In the genomic region with DNA sequence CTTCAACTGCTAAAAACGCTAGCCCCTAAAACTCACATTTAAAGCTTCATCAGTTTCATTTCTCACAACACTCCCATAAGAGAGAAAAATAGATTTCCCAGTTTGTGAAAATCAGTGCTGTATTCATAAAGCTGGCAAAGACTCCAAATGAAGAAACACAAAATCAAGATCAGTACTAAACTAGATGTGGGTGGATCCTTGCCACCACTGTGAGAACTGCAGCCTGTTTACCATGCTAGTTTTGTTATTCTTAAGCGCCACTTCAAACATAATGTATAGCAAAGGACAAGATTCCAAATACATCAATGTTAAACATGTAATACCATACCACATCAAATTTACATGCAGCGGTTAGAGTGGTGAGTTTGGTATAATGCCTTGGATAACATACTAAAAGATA, we compare ENCODE assay signal across 23 cellular contexts.
"Had no signal": no experiment of that assay in that cellular context is flagged by ENCODE, and none has a peak within 500 bp of the region (broad histone marks: within the 10 kb centered on the region; RNA-seq: fewer than 3 reads in every experiment).

No MANE protein-coding gene starts in this region.

- H3K27ac ChIP-seq: SK-N-MC, VCaP had no signal

- ATAC-seq: Panc1, Right ventricle myocardium inferior, T-cell had no signal

- H3K4me3 Mint-ChIP-seq: activated CD4-positive, alpha-beta memory T cell treated with anti-CD3 and anti-CD28 coated beads for 36 hours; activated CD4-positive, alpha-beta T cell treated with anti-CD3 and anti-CD28 coated beads, Interleukin-2, amount 10 ng/mL, durations not matched to agents 7 days and 5 days; activated naive CD4-positive, alpha-beta T cell treated with anti-CD3 and anti-CD28 coated beads, Interleukin-2, amount 10 ng/mL, durations not matched to agents 7 days and 5 days; activated naive CD8-positive, alpha-beta T cell treated with anti-CD3 and anti-CD28 coated beads for 36 hours; T-cell had no signal

- FAIRE-seq: TTC549 had no signal

- H3K27ac Mint-ChIP-seq: activated CD4-positive, alpha-beta memory T cell treated with anti-CD3 and anti-CD28 coated beads for 36 hours; activated CD4-positive, alpha-beta T cell treated with anti-CD3 and anti-CD28 coated beads, Interleukin-2, amount 10 ng/mL, durations not matched to agents 7 days and 5 days; activated naive CD4-positive, alpha-beta T cell treated with anti-CD3 and anti-CD28 coated beads, Interleukin-2, amount 10 ng/mL, durations not matched to agents 7 days and 5 days; activated naive CD8-positive, alpha-beta T cell treated with anti-CD3 and anti-CD28 coated beads for 36 hours; activated T-helper 2 cell treated with anti-CD3 and anti-CD28 coated beads, Interferon-gamma antibody, Interleukin-2, Interleukin-4, amounts not matched to agents 10 μg/mL and 5 μg/mL and 100 μg/mL, durations not matched to agents 14 hours and 24 hours and 36 hours; T-cell had no signal

- H3K36me3 Mint-ChIP-seq: activated CD4-positive, alpha-beta memory T cell treated with anti-CD3 and anti-CD28 coated beads for 36 hours; activated naive CD4-positive, alpha-beta T cell treated with anti-CD3 and anti-CD28 coated beads, Interleukin-2, amount 10 ng/mL, durations not matched to agents 7 days and 5 days; activated naive CD8-positive, alpha-beta T cell treated with anti-CD3 and anti-CD28 coated beads for 36 hours; T-cell had no signal

- H3K4me3 ChIP-seq: SK-N-MC had no signal

- DNase-seq: activated CD4-positive, alpha-beta memory T cell treated with anti-CD3 and anti-CD28 coated beads for 36 hours; activated CD4-positive, alpha-beta T cell treated with anti-CD3 and anti-CD28 coated beads, Interleukin-2, amount 10 ng/mL, durations not matched to agents 7 days and 5 days; activated CD4-positive, CD25-positive, alpha-beta regulatory T cell; activated gamma-delta T cell treated with Interleukin-2 at 50 U/mL for 16 hours; activated naive CD4-positive, alpha-beta T cell treated with anti-CD3 and anti-CD28 coated beads, Interleukin-2, amount 10 ng/mL, durations not matched to agents 7 days and 5 days; activated naive CD8-positive, alpha-beta T cell treated with anti-CD3 and anti-CD28 coated beads for 36 hours; activated T-cell treated with anti-CD3 and anti-CD28 coated beads for 4 hours; activated T-cell treated with anti-CD3 and anti-CD28 coated beads, Interleukin-2, amount 50 U/mL, for 48 hours; KG1; NCI-H1048; NCI-H1930; NCI-H2107; NK-92 treated with Interleukin-12 subunit alpha and Interleukin-12 subunit beta, amount 100 ng/mL, for 24 hours; RPMI8226; T-cell; T-helper 2 cell; T1000 had no signal

- H3K9me3 Mint-ChIP-seq: activated CD4-positive, alpha-beta memory T cell treated with anti-CD3 and anti-CD28 coated beads for 36 hours; activated CD4-positive, alpha-beta T cell treated with anti-CD3 and anti-CD28 coated beads, Interleukin-2, amount 10 ng/mL, durations not matched to agents 7 days and 5 days; activated naive CD4-positive, alpha-beta T cell treated with anti-CD3 and anti-CD28 coated beads, Interleukin-2, amount 10 ng/mL, durations not matched to agents 7 days and 5 days; activated naive CD8-positive, alpha-beta T cell treated with anti-CD3 and anti-CD28 coated beads for 36 hours; activated T-helper 2 cell treated with anti-CD3 and anti-CD28 coated beads, Interferon-gamma antibody, Interleukin-2, Interleukin-4, amounts not matched to agents 10 μg/mL and 5 μg/mL and 100 μg/mL, durations not matched to agents 14 hours and 24 hours and 36 hours; T-cell had no signal
